ENCODE assay signal across 1 cellular context in the genomic region with DNA sequence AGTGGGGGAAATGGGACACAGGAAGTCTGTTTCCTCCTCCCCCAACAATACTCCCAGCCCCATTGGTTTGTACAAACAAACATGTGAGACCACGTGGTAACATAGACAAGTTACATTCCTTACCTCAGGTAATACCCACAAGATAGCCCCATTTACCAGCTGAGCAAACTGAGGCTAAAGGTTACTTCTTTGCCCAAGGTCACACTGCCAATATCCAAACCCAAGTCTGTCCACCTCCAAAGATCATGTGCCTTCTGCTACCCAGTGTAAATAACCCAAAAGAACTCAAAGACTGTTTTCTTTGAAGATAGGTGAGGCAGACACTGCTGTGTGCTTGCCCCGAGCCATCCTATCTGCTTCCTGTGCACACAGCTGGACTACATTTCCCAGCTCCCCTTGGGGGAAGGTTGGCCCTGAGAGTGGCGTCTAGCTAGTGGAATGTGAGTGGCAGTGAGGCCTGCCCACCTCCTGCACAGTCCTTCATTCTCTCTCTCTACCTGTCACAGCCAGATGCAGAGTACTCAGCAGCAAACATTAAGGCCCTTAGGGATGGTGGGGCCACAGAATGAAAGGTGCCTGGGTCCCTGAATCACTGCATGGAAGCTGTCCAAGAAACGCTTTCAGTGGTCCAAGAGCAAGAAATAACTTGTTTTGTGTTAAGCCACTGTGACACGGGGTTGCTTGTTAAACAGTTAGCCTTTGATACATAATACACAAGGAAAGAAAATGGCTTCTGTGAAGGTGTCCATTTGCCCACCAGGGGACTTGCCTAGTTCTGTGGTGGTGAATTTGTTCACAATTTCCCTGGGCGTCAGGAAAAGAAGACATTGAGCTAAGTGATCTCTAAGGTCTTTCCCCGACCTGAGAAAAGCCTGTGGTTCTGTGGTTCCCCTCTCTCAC.
TF ChIP-seq lines count a peak whose summit lies in the region.

No MANE protein-coding gene starts in this region.

TF ChIP-seq in HepG2, 621 proteins besides CTCF, POLR2A, EP300 and RAD21 (continued from another document and continues in another):
- TF ChIP-seq, protein P1, sequence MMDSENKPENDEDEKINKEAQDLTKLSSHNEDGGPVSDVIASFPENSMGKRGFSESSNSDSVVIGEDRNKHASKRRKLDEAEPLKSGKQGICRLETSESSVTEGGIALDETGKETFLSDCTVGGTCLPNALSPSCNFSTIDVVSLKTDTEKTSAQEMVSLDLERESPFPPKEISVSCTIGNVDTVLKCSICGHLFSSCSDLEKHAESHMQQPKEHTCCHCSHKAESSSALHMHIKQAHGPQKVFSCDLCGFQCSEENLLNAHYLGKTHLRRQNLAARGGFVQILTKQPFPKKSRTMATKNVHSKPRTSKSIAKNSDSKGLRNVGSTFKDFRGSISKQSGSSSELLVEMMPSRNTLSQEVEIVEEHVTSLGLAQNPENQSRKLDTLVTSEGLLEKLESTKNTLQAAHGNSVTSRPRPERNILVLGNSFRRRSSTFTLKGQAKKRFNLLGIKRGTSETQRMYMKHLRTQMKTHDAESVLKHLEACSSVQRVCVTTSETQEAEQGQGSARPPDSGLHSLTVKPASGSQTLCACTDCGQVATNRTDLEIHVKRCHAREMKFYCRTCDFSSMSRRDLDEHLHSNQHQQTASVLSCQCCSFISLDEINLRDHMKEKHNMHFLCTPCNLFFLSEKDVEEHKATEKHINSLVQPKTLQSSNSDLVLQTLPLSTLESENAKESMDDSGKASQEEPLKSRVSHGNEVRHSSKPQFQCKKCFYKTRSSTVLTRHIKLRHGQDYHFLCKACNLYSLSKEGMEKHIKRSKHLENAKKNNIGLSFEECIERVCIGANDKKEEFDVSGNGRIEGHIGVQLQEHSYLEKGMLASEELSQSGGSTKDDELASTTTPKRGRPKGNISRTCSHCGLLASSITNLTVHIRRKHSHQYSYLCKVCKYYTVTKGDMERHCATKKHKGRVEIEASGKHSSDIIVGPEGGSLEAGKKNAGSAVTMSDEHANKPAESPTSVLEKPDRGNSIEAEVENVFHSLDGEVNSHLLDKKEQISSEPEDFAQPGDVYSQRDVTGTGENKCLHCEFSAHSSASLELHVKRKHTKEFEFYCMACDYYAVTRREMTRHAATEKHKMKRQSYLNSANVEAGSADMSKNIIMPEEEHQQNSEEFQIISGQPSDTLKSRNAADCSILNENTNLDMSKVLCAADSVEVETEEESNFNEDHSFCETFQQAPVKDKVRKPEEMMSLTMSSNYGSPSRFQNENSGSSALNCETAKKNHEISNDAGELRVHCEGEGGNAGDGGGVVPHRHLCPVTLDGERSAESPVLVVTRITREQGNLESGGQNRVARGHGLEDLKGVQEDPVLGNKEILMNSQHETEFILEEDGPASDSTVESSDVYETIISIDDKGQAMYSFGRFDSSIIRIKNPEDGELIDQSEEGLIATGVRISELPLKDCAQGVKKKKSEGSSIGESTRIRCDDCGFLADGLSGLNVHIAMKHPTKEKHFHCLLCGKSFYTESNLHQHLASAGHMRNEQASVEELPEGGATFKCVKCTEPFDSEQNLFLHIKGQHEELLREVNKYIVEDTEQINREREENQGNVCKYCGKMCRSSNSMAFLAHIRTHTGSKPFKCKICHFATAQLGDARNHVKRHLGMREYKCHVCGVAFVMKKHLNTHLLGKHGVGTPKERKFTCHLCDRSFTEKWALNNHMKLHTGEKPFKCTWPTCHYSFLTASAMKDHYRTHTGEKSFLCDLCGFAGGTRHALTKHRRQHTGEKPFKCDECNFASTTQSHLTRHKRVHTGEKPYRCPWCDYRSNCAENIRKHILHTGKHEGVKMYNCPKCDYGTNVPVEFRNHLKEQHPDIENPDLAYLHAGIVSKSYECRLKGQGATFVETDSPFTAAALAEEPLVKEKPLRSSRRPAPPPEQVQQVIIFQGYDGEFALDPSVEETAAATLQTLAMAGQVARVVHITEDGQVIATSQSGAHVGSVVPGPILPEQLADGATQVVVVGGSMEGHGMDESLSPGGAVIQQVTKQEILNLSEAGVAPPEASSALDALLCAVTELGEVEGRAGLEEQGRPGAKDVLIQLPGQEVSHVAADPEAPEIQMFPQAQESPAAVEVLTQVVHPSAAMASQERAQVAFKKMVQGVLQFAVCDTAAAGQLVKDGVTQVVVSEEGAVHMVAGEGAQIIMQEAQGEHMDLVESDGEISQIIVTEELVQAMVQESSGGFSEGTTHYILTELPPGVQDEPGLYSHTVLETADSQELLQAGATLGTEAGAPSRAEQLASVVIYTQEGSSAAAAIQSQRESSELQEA (CRISPR knock-in tag; IDR thresholded peaks at IDR 0.05; ENCODE audit: not compliant biosample characterization): no peak
- TF ChIP-seq ISX (CRISPR knock-in tag; conservative IDR thresholded peaks at IDR 0.05): no peak
- TF ChIP-seq, protein P2, sequence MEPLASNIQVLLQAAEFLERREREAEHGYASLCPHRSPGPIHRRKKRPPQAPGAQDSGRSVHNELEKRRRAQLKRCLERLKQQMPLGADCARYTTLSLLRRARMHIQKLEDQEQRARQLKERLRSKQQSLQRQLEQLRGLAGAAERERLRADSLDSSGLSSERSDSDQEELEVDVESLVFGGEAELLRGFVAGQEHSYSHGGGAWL (CRISPR knock-in tag; IDR thresholded peaks at IDR 0.05): no peak
- TF ChIP-seq, protein P3, sequence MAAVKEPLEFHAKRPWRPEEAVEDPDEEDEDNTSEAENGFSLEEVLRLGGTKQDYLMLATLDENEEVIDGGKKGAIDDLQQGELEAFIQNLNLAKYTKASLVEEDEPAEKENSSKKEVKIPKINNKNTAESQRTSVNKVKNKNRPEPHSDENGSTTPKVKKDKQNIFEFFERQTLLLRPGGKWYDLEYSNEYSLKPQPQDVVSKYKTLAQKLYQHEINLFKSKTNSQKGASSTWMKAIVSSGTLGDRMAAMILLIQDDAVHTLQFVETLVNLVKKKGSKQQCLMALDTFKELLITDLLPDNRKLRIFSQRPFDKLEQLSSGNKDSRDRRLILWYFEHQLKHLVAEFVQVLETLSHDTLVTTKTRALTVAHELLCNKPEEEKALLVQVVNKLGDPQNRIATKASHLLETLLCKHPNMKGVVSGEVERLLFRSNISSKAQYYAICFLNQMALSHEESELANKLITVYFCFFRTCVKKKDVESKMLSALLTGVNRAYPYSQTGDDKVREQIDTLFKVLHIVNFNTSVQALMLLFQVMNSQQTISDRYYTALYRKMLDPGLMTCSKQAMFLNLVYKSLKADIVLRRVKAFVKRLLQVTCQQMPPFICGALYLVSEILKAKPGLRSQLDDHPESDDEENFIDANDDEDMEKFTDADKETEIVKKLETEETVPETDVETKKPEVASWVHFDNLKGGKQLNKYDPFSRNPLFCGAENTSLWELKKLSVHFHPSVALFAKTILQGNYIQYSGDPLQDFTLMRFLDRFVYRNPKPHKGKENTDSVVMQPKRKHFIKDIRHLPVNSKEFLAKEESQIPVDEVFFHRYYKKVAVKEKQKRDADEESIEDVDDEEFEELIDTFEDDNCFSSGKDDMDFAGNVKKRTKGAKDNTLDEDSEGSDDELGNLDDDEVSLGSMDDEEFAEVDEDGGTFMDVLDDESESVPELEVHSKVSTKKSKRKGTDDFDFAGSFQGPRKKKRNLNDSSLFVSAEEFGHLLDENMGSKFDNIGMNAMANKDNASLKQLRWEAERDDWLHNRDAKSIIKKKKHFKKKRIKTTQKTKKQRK (IDR thresholded peaks at IDR 0.05; ENCODE audit: low read length): no peak
- TF ChIP-seq ZNF816 (CRISPR knock-in tag; IDR thresholded peaks at IDR 0.05; ENCODE audit: borderline replicate concordance): no peak
- TF ChIP-seq SMAD3 (CRISPR knock-in tag; IDR thresholded peaks at IDR 0.05): no peak
- no peak for TF ChIP-seq PCBP2 (optimal IDR thresholded peaks at IDR 0.05; ENCODE audit: low read depth, low read length, poor library complexity, severe bottlenecking)
- TF ChIP-seq KDM1A (CRISPR knock-in tag; IDR thresholded peaks at IDR 0.05): peak; percentile 79; the same call in 1 of the 2 replicates
- peak; percentile 27 for TF ChIP-seq XRCC5 (optimal IDR thresholded peaks at IDR 0.05; ENCODE audit: low read length)
- TF ChIP-seq, protein P4, sequence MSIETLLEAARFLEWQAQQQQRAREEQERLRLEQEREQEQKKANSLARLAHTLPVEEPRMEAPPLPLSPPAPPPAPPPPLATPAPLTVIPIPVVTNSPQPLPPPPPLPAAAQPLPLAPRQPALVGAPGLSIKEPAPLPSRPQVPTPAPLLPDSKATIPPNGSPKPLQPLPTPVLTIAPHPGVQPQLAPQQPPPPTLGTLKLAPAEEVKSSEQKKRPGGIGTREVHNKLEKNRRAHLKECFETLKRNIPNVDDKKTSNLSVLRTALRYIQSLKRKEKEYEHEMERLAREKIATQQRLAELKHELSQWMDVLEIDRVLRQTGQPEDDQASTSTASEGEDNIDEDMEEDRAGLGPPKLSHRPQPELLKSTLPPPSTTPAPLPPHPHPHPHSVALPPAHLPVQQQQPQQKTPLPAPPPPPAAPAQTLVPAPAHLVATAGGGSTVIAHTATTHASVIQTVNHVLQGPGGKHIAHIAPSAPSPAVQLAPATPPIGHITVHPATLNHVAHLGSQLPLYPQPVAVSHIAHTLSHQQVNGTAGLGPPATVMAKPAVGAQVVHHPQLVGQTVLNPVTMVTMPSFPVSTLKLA (IDR thresholded peaks at IDR 0.05): 0 out of 2 replicates have a peak, but pooled peaks have one; percentile 15
- TF ChIP-seq MIXL1 (CRISPR knock-in tag; IDR thresholded peaks at IDR 0.05): no peak
- no peak for TF ChIP-seq ONECUT2 (CRISPR knock-in tag; IDR thresholded peaks at IDR 0.05)
- TF ChIP-seq NONO (IDR thresholded peaks at IDR 0.05): no peak
- TF ChIP-seq NONO (CRISPR knock-in tag; conservative IDR thresholded peaks at IDR 0.05): no peak
- TF ChIP-seq, protein P5, sequence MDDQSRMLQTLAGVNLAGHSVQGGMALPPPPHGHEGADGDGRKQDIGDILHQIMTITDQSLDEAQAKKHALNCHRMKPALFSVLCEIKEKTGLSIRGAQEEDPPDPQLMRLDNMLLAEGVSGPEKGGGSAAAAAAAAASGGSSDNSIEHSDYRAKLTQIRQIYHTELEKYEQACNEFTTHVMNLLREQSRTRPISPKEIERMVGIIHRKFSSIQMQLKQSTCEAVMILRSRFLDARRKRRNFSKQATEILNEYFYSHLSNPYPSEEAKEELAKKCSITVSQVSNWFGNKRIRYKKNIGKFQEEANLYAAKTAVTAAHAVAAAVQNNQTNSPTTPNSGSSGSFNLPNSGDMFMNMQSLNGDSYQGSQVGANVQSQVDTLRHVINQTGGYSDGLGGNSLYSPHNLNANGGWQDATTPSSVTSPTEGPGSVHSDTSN (CRISPR knock-in tag; IDR thresholded peaks at IDR 0.05; ENCODE audit: borderline replicate concordance): no peak
- TF ChIP-seq AKAP8 (CRISPR knock-in tag; IDR thresholded peaks at IDR 0.05): no peak
- no peak for TF ChIP-seq ZNF34 (CRISPR knock-in tag; IDR thresholded peaks at IDR 0.05; ENCODE audit: borderline replicate concordance)
- peak; percentile 87 for TF ChIP-seq ZMYM3 (CRISPR knock-in tag; IDR thresholded peaks at IDR 0.05)
- peak; percentile 42; the same call in 1 of the 2 replicates for TF ChIP-seq SUZ12 (IDR thresholded peaks at IDR 0.05; ENCODE audit: low read depth, low read length)
- peak; percentile 53 for TF ChIP-seq TEAD3 (CRISPR knock-in tag; optimal IDR thresholded peaks at IDR 0.05; ENCODE audit: borderline replicate concordance)
- TF ChIP-seq THAP11 (CRISPR knock-in tag; IDR thresholded peaks at IDR 0.05): peak; percentile 98
- TF ChIP-seq ZNF33A (CRISPR knock-in tag; IDR thresholded peaks at IDR 0.05; ENCODE audit: borderline replicate concordance): no peak
- 0 out of 2 replicates have a peak, but pooled peaks have one; percentile 53 for TF ChIP-seq CBX5 (CRISPR knock-in tag; IDR thresholded peaks at IDR 0.05; ENCODE audit: borderline replicate concordance)
- TF ChIP-seq TARDBP (CRISPR knock-in tag; IDR thresholded peaks at IDR 0.05): no peak
- no peak for TF ChIP-seq PAWR (CRISPR knock-in tag; IDR thresholded peaks at IDR 0.05; ENCODE audit: borderline replicate concordance)
- TF ChIP-seq ARNT2 (CRISPR knock-in tag; IDR thresholded peaks at IDR 0.05; ENCODE audit: low read depth): no peak
- no peak for TF ChIP-seq ZNF282 (IDR thresholded peaks at IDR 0.05; ENCODE audit: partially characterized antibody)
- TF ChIP-seq, protein P6, sequence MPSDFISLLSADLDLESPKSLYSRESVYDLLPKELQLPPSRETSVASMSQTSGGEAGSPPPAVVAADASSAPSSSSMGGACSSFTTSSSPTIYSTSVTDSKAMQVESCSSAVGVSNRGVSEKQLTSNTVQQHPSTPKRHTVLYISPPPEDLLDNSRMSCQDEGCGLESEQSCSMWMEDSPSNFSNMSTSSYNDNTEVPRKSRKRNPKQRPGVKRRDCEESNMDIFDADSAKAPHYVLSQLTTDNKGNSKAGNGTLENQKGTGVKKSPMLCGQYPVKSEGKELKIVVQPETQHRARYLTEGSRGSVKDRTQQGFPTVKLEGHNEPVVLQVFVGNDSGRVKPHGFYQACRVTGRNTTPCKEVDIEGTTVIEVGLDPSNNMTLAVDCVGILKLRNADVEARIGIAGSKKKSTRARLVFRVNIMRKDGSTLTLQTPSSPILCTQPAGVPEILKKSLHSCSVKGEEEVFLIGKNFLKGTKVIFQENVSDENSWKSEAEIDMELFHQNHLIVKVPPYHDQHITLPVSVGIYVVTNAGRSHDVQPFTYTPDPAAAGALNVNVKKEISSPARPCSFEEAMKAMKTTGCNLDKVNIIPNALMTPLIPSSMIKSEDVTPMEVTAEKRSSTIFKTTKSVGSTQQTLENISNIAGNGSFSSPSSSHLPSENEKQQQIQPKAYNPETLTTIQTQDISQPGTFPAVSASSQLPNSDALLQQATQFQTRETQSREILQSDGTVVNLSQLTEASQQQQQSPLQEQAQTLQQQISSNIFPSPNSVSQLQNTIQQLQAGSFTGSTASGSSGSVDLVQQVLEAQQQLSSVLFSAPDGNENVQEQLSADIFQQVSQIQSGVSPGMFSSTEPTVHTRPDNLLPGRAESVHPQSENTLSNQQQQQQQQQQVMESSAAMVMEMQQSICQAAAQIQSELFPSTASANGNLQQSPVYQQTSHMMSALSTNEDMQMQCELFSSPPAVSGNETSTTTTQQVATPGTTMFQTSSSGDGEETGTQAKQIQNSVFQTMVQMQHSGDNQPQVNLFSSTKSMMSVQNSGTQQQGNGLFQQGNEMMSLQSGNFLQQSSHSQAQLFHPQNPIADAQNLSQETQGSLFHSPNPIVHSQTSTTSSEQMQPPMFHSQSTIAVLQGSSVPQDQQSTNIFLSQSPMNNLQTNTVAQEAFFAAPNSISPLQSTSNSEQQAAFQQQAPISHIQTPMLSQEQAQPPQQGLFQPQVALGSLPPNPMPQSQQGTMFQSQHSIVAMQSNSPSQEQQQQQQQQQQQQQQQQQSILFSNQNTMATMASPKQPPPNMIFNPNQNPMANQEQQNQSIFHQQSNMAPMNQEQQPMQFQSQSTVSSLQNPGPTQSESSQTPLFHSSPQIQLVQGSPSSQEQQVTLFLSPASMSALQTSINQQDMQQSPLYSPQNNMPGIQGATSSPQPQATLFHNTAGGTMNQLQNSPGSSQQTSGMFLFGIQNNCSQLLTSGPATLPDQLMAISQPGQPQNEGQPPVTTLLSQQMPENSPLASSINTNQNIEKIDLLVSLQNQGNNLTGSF (CRISPR knock-in tag; IDR thresholded peaks at IDR 0.05): no peak
